In genomic region chr5:10306114-10306513, GRCh38 we compare ENCODE assay signal across 11 cellular contexts. TPM values are rescaled to one million over a fixed set of nuclear protein-coding genes. Genes with fewer than 3 reads are reported as not detected.
A peak's percentile ranks its signal among the peaks of the same experiment; 100 is the strongest.
DNase-seq lines count a peak whose midpoint lies in the region; FAIRE-seq and TF ChIP-seq lines count a peak whose summit lies in the region.
"Had no signal": no experiment of that assay in that cellular context is flagged by ENCODE, and none has a peak within 500 bp of the region (broad histone marks: within the 10 kb centered on the region; RNA-seq: fewer than 3 reads in every experiment).

No MANE protein-coding gene starts in this region.

- intact Hi-C loops in breast epithelium (cut with DNase I; ENCODE audit: low total_unique reads), result no loop called here

- TF ChIP-seq POLR2A in breast epithelium (IDR thresholded peaks at IDR 0.05) (no peak), GM12892 (IDR thresholded peaks at IDR 0.05; ENCODE audit: low read depth, low read length) (no peak)

- TF ChIP-seq CTCF in AG04449 (IDR thresholded peaks at IDR 0.05; ENCODE audit: insufficient read depth, low read length, missing control alignments) (no peak), breast epithelium (IDR thresholded peaks at IDR 0.05) (no peak), GM20000 (IDR thresholded peaks at IDR 0.05; ENCODE audit: extremely low read depth, missing control alignments) (no peak)

- H3K27me3 ChIP-seq in HUES48 (ENCODE audit: control insufficient read depth, insufficient read depth, low read length) (peaks cover 12% of the 10 kb centered on the region), breast epithelium (no peaks in the 10 kb centered on the region), mucosa of stomach (ENCODE audit: control insufficient read depth, insufficient read depth, low read length) (no peaks in the 10 kb centered on the region)

- no peak overlapping the region for H3K27ac ChIP-seq in HUES48 (ENCODE audit: low read depth, low read length)
- no peak overlapping the region for H3K27ac ChIP-seq in breast epithelium

- H3K9me3 ChIP-seq in HUES48 (ENCODE audit: control insufficient read depth, insufficient read depth, low read length) (no peaks in the 10 kb centered on the region), breast epithelium (no peaks in the 10 kb centered on the region), mucosa of stomach (ENCODE audit: control insufficient read depth, low read length) (no peaks in the 10 kb centered on the region)

- peak overlapping the region; percentile 70 for H3K4me3 ChIP-seq in AG04449 (ENCODE audit: low read depth, low read length)
- H3K4me3 ChIP-seq in HUES48 (ENCODE audit: low read depth, low read length), result 0 out of 2 replicates have a peak overlapping the region, but pooled peaks have one; percentile 17
- peak overlapping the region in 2 of 3 donors; percentile 59 to 87 for H3K4me3 ChIP-seq in breast epithelium
- H3K4me3 ChIP-seq in mucosa of stomach (ENCODE audit: low read length), result peak overlapping the region; percentile 49

- CTCF ChIA-PET in AG04449 (lab: Yijun Ruan, JAX), result interaction anchor here (1.6 to 2.0 kb wide), 2 partner anchors 11 to 22 kb away, joined by 5 to 7 read pairs; no protein-coding TSS in a partner anchor

- no peak for FAIRE-seq in GM12892 (lab: Jason Lieb, UNC)
- FAIRE-seq: GM19239 had no signal

- DNase-seq in AG04449 (ENCODE audit: low read depth, low spot score), result no peak
- DNase-seq in breast epithelium (ENCODE audit: low spot score in 2 of 2), result no peak
- no peak for DNase-seq in GM20000 (ENCODE audit: low spot score)
- no peak for DNase-seq in NOMO-1 (lab: John Stamatoyannopoulos, UW; ENCODE audit: unreplicated experiment in 2 of 2)
- no peak for DNase-seq in GM12892 (ENCODE audit: insufficient read length)
- no peak for DNase-seq in mucosa of gallbladder (ENCODE audit: low spot score)
- DNase-seq: amygdala, substantia nigra had no signal

- no peaks in the 10 kb centered on the region for H3K36me3 ChIP-seq in HUES48 (ENCODE audit: control insufficient read depth, insufficient read depth, low read length)
- no peaks in the 10 kb centered on the region for H3K36me3 ChIP-seq in breast epithelium
- no peaks in the 10 kb centered on the region for H3K36me3 ChIP-seq in mucosa of stomach (ENCODE audit: control insufficient read depth, insufficient read depth, low read length)

- POLR2A ChIA-PET in AG04449 (lab: Yijun Ruan, JAX), result no interaction called here

- H3K4me1 ChIP-seq in HUES48 (ENCODE audit: control insufficient read depth, insufficient read depth, low read length) (peaks cover 15% of the 10 kb centered on the region; the same call in 1 of the 2 replicates), breast epithelium (no peaks in the 10 kb centered on the region), mucosa of stomach (ENCODE audit: control insufficient read depth, insufficient read depth, low read length) (peaks cover 49% of the 10 kb centered on the region)

- H3K9ac ChIP-seq in HUES48 (ENCODE audit: low read depth, low read length), result no peak overlapping the region
- H3K9ac ChIP-seq in mucosa of stomach (ENCODE audit: low read length), result peak overlapping the region; percentile 71

RNA-seq across cellular contexts. Expression of gene CMBL, which starts 1.6 kb away (rescaled TPM):
- total RNA-seq in breast epithelium (1 to 10 TPM; 8.2 to 9.4 (median 9.2) TPM), mucosa of gallbladder (90.1 TPM)
- polyA plus RNA-seq in GM12892 (2012; ENCODE audit: missing spikeins), result 12.1 TPM

RNA-seq across cellular contexts. Expression of gene MARCHF6, which starts 47.4 kb away (rescaled TPM):
- total RNA-seq in breast epithelium (100 to 1,000 TPM in 2 of 3 donors, 10 to 100 TPM in 1; 90.8 to 123 (median 121) TPM), mucosa of gallbladder (163 TPM)
- polyA plus RNA-seq in GM12892 (2012; ENCODE audit: missing spikeins), result 62.0 TPM

RNA-seq across cellular contexts. Expression of gene CCT5, which starts 56.0 kb away (rescaled TPM):
- 100 to 1,000 TPM; 151 to 208 (median 180) TPM for total RNA-seq in breast epithelium
- 368 TPM for polyA plus RNA-seq in GM12892 (2012; ENCODE audit: missing spikeins)
- 133 TPM for total RNA-seq in mucosa of gallbladder

RNA-seq across cellular contexts. Expression of gene ATPSCKMT, which starts 56.4 kb away (rescaled TPM):
- total RNA-seq in breast epithelium (10 to 100 TPM; 15.1 to 23.9 (median 15.7) TPM), mucosa of gallbladder (26.8 TPM)
- 16.3 TPM for polyA plus RNA-seq in GM12892 (2012; ENCODE audit: missing spikeins)

Comparison
In these comparisons a context has a peak if more than half of its experiments do, and no peak if none do; other contexts are left out.
1. H3K4me3 ChIP-seq: peak in every context shown above with its lines; median percentile 73 in breast epithelium; 70 in AG04449; 49 in mucosa of stomach; 17 in HUES48.